ENCODE assay signal across 8 cellular contexts in genomic region chr19:41882568-41883462, GRCh38. TPM values are rescaled to one million over a fixed set of nuclear protein-coding genes. Genes with fewer than 3 reads are reported as not detected.
DNase-seq lines count a peak whose midpoint lies in the region; ATAC-seq, FAIRE-seq and TF ChIP-seq lines count a peak whose summit lies in the region.

Gene ARHGEF1 (plus strand): TSS chr19:41883184. CDS start chr19:41888083, 4,899 bp downstream.

- H3K4me1 Mint-ChIP-seq in astrocyte (ENCODE audit: low read depth, unreplicated experiment), result peaks cover 13% of the 10 kb centered on the region

- H3K4me2 ChIP-seq in astrocyte (ENCODE audit: low read length), result peak within 1 kb of the TSS; percentile 98
- peak within 1 kb of the TSS; percentile 95 for H3K4me2 ChIP-seq in hepatocyte

- H3K36me3 Mint-ChIP-seq in astrocyte (ENCODE audit: low read depth, unreplicated experiment), result peaks cover 10% of the 10 kb centered on the region

- H3K27ac Mint-ChIP-seq in astrocyte (ENCODE audit: unreplicated experiment), result peak within 1 kb of the TSS; percentile 68

- peak within 1 kb of the TSS; percentile 92 for H3K4me3 Mint-ChIP-seq in astrocyte (ENCODE audit: unreplicated experiment)

- in situ Hi-C loops in HAP-1 (cut with MboI; ENCODE audit: low sequenced_read_pairs), result no loop called here

- H4K20me1 ChIP-seq in astrocyte (ENCODE audit: insufficient read depth, low read length) (peaks cover 23% of the 10 kb centered on the region), hepatocyte (ENCODE audit: insufficient read depth, poor library complexity, severe bottlenecking) (no peaks in the 10 kb centered on the region)

- no peaks in the 10 kb centered on the region for H3K9me2 ChIP-seq in hepatocyte (replicated peaks; ENCODE audit: insufficient read depth)

- H3K27ac ChIP-seq in astrocyte (ENCODE audit: low read depth, low read length) (no peak within 1 kb of the TSS), hepatocyte (peak within 1 kb of the TSS; percentile 40)

- H2AFZ ChIP-seq in astrocyte (ENCODE audit: low read depth, low read length) (peak within 1 kb of the TSS; percentile 87), hepatocyte (peak within 1 kb of the TSS; percentile 73)

- DNase-seq in AML-193 (lab: John Stamatoyannopoulos, UW) (peak; percentile 37 to 45), HAP-1 (ENCODE audit: low spot score in 2 of 2) (peak in 1 of 2 experiments; percentile 60), astrocyte (ENCODE audit: low read depth) (no peak), hepatocyte (ENCODE audit: low spot score) (peak; percentile 60), skeletal muscle cell (ENCODE audit: low read depth) (no peak)

- peaks cover 9% of the 10 kb centered on the region for H3K4me1 ChIP-seq in HAP-1
- peaks cover 24% of the 10 kb centered on the region for H3K4me1 ChIP-seq in astrocyte (ENCODE audit: insufficient read depth, low read length)
- peaks cover 13% of the 10 kb centered on the region for H3K4me1 ChIP-seq in hepatocyte (ENCODE audit: insufficient read depth)

- H3K27me3 ChIP-seq in HAP-1 (ENCODE audit: low read depth) (0 out of 2 replicates have a peak, but pooled peaks cover 2% of the 10 kb centered on the region), astrocyte (ENCODE audit: insufficient read depth, low read length) (peaks cover under 1% of the 10 kb centered on the region), hepatocyte (no peaks in the 10 kb centered on the region)

- H3K9ac ChIP-seq in astrocyte (ENCODE audit: low read length), result peak within 1 kb of the TSS; percentile 90

- 13% methylated on average over 18 of the region's 80 CpGs for WGBS in hepatocyte (ENCODE audit: low lambda C conversion rate, missing lambda C conversion rate)

- no peaks in the 10 kb centered on the region for H3K9me3 ChIP-seq in HAP-1
- no peaks in the 10 kb centered on the region for H3K9me3 ChIP-seq in astrocyte (ENCODE audit: insufficient read depth, low read depth, low read length)
- H3K9me3 ChIP-seq in hepatocyte (ENCODE audit: low read depth), result no peaks in the 10 kb centered on the region

- H3K4me3 ChIP-seq in HAP-1 (peak within 1 kb of the TSS; percentile 66), astrocyte (ENCODE audit: insufficient read depth, low read depth, low read length) (peak within 1 kb of the TSS; percentile 79), hepatocyte (peak within 1 kb of the TSS; percentile 47), skeletal muscle cell (ENCODE audit: low read depth, low read length) (peak within 1 kb of the TSS; percentile 94)

- H3K27me3 Mint-ChIP-seq in astrocyte (ENCODE audit: low read depth, unreplicated experiment), result peaks cover 7% of the 10 kb centered on the region

- no peak for FAIRE-seq in astrocyte (lab: Jason Lieb, UNC)

- peaks cover 37% of the 10 kb centered on the region for H3K79me2 ChIP-seq in astrocyte (ENCODE audit: insufficient read depth, low read length)
- H3K79me2 ChIP-seq in hepatocyte, result peaks cover 27% of the 10 kb centered on the region

- H3K36me3 ChIP-seq in HAP-1 (replicated peaks), result no peaks in the 10 kb centered on the region; the same call in 1 of the 2 replicates
- no peaks in the 10 kb centered on the region for H3K36me3 ChIP-seq in astrocyte (ENCODE audit: insufficient read depth, low read length)
- no peaks in the 10 kb centered on the region for H3K36me3 ChIP-seq in hepatocyte (replicated peaks; ENCODE audit: insufficient read depth, low read depth)

- no peak for TF ChIP-seq CTCF in astrocyte (IDR thresholded peaks at IDR 0.05; ENCODE audit: insufficient read depth, low read depth, low read length)
- TF ChIP-seq CTCF in hepatocyte (IDR thresholded peaks at IDR 0.05; ENCODE audit: poor library complexity), result no peak

- ATAC-seq in SK-N-SH treated with all-trans-retinoic acid at 6 μM for 48 hours (peak; percentile 9), GM21576 (IDR thresholded peaks at IDR 0.05; ENCODE audit: unreplicated experiment) (no peak), HG03457 (IDR thresholded peaks at IDR 0.05; ENCODE audit: unreplicated experiment) (no peak)

- H3K9me3 Mint-ChIP-seq in astrocyte (ENCODE audit: unreplicated experiment), result no peaks in the 10 kb centered on the region

TF ChIP-seq in SK-N-SH treated with all-trans-retinoic acid at 6 μM for 48 hours, 23 proteins besides CTCF, POLR2A, EP300 and RAD21:
- TF ChIP-seq, protein P1, sequence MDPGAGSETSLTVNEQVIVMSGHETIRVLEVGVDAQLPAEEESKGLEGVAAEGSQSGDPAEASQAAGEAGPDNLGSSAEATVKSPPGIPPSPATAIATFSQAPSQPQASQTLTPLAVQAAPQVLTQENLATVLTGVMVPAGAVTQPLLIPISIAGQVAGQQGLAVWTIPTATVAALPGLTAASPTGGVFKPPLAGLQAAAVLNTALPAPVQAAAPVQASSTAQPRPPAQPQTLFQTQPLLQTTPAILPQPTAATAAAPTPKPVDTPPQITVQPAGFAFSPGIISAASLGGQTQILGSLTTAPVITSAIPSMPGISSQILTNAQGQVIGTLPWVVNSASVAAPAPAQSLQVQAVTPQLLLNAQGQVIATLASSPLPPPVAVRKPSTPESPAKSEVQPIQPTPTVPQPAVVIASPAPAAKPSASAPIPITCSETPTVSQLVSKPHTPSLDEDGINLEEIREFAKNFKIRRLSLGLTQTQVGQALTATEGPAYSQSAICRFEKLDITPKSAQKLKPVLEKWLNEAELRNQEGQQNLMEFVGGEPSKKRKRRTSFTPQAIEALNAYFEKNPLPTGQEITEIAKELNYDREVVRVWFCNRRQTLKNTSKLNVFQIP (CRISPR knock-in tag; IDR thresholded peaks at IDR 0.05; ENCODE audit: borderline replicate concordance, low read depth), result no peak
- no peak for TF ChIP-seq ZNF565 (CRISPR knock-in tag; conservative IDR thresholded peaks at IDR 0.05; ENCODE audit: low read depth)
- no peak for TF ChIP-seq RARB (CRISPR knock-in tag; IDR thresholded peaks at IDR 0.05)
- no peak for TF ChIP-seq ARNTL (CRISPR knock-in tag; IDR thresholded peaks at IDR 0.05; ENCODE audit: borderline replicate concordance, low read depth)
- TF ChIP-seq ZNF70 (CRISPR knock-in tag; IDR thresholded peaks at IDR 0.05), result no peak
- TF ChIP-seq, protein P2, sequence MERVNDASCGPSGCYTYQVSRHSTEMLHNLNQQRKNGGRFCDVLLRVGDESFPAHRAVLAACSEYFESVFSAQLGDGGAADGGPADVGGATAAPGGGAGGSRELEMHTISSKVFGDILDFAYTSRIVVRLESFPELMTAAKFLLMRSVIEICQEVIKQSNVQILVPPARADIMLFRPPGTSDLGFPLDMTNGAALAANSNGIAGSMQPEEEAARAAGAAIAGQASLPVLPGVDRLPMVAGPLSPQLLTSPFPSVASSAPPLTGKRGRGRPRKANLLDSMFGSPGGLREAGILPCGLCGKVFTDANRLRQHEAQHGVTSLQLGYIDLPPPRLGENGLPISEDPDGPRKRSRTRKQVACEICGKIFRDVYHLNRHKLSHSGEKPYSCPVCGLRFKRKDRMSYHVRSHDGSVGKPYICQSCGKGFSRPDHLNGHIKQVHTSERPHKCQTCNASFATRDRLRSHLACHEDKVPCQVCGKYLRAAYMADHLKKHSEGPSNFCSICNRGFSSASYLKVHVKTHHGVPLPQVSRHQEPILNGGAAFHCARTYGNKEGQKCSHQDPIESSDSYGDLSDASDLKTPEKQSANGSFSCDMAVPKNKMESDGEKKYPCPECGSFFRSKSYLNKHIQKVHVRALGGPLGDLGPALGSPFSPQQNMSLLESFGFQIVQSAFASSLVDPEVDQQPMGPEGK (CRISPR knock-in tag; IDR thresholded peaks at IDR 0.05; ENCODE audit: borderline replicate concordance), result no peak
- no peak for TF ChIP-seq CSRNP3 (CRISPR knock-in tag; IDR thresholded peaks at IDR 0.05)
- TF ChIP-seq ZC3H10 (CRISPR knock-in tag; IDR thresholded peaks at IDR 0.05), result no peak
- no peak for TF ChIP-seq PPARA (CRISPR knock-in tag; IDR thresholded peaks at IDR 0.05; ENCODE audit: borderline replicate concordance)
- TF ChIP-seq OSR1 (CRISPR knock-in tag; IDR thresholded peaks at IDR 0.05), result no peak
- TF ChIP-seq ESRRG (CRISPR knock-in tag; IDR thresholded peaks at IDR 0.05), result no peak
- TF ChIP-seq CSDC2 (CRISPR knock-in tag; IDR thresholded peaks at IDR 0.05), result no peak
- no peak for TF ChIP-seq SNAI2 (CRISPR knock-in tag; IDR thresholded peaks at IDR 0.05)
- no peak for TF ChIP-seq TCF4 (CRISPR knock-in tag; IDR thresholded peaks at IDR 0.05; ENCODE audit: borderline replicate concordance)
- no peak for TF ChIP-seq TOX (CRISPR knock-in tag; IDR thresholded peaks at IDR 0.05; ENCODE audit: borderline replicate concordance)
TF ChIP-seq in SK-N-SH treated with all-trans-retinoic acid at 6 μM for 48 hours: peak in this region for 0.

RNA-seq across cellular contexts. Expression of gene ARHGEF1, which starts in this region (rescaled TPM):
- 69.8 and 73.1 TPM in 2 replicates for total RNA-seq in astrocyte
- 22.1 and 29.7 TPM in 2 replicates for total RNA-seq in hepatocyte
- 67.8 and 71.7 TPM in 2 replicates for polyA plus RNA-seq in hepatocyte

Comparison
In these comparisons a context has a peak if more than half of its experiments do, and no peak if none do; other contexts are left out.
1. DNase-seq: peak in AML-193 (2 of 2) and hepatocyte (single experiment); none in astrocyte (single experiment) and skeletal muscle cell (single experiment).
2. Peak in every context shown above with its lines, with median percentiles within 50 percentile points of each other: H3K4me3 ChIP-seq.